8 cellular contexts compared by ENCODE assay signal in genomic region chr16:22901563-22901962, GRCh38.
"Had no signal": no experiment of that assay in that cellular context is flagged by ENCODE, and none has a peak within 500 bp of the region (broad histone marks: within the 10 kb centered on the region; RNA-seq: fewer than 3 reads in every experiment).

No MANE protein-coding gene starts in this region.

- H3K36me3 ChIP-seq: HAP-1 had no signal

- H3K4me1 ChIP-seq: HAP-1 had no signal

- H3K9me3 ChIP-seq: HAP-1 had no signal

- ATAC-seq: HCT116, K562 had no signal

- H3K27ac ChIP-seq: GM23248 had no signal

- H3K4me3 ChIP-seq: GM23248, HAP-1, K562 had no signal

- DNase-seq: GM23248, GOT3, H7, IMR-90, KG1 had no signal
